ENCODE assay signal across 20 cellular contexts in the genomic region with DNA sequence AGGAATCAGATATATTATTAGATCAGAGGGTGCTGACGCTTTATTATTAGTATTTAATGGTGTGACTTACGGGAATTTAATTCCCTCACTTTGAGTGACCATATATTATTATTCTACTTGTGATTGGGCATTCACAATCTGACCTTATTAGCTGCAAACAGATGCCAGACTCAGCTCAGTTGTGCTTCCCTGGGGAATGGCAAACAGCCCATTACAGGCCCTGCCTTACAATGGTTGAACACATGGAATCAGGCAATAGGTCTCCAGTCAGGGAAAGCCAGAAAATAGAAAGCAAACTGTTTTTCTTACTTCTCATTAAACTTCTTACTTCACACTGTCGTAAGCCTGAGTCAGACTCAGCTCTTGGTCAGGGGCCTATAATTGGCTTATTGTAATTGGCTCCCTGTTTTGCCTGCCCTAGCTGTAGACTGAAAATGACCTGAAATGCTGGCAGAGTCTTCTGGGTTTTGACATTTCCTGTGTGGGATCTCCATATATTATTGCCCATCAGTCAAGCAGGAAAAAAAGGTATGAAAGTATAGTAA.
"Had no signal": no experiment of that assay in that cellular context is flagged by ENCODE, and none has a peak within 500 bp of the region (broad histone marks: within the 10 kb centered on the region; RNA-seq: fewer than 3 reads in every experiment).

No MANE protein-coding gene starts in this region.

- H3K9ac ChIP-seq: parathyroid adenoma had no signal

- H2AFZ ChIP-seq: parathyroid adenoma had no signal

- H3K4me1 ChIP-seq: left ventricle myocardium inferior, parathyroid adenoma, spleen, upper lobe of right lung had no signal

- H3K9me3 ChIP-seq: left ventricle myocardium inferior, spleen, thoracic aorta, upper lobe of right lung had no signal

- H3K27ac ChIP-seq: epithelial cell of prostate, foreskin keratinocyte, left ventricle myocardium inferior, parathyroid adenoma, spleen, thoracic aorta, upper lobe of right lung had no signal

- H3K27me3 ChIP-seq: dorsolateral prefrontal cortex, foreskin keratinocyte, spleen, upper lobe of right lung had no signal

- H3K79me2 ChIP-seq: parathyroid adenoma had no signal

- ATAC-seq: activated CD8-positive, alpha-beta memory T cell treated with anti-CD3 and anti-CD28 coated beads, Interleukin-2, amount 10 ng/mL, durations not matched to agents 7 days and 5 days; activated T-helper 17 cell treated with anti-CD3 and anti-CD28 coated beads, Interleukin-2, amount 50 U/mL, for 72 hours; foreskin keratinocyte; naive thymus-derived CD8-positive, alpha-beta T cell; stimulated activated naive B cell treated with anti-CD40 and anti-IgM and Interleukin-4, amounts not matched to agents 10 μg/mL and 1 μg/mL and 100 μg/mL, for 72 hours; upper lobe of right lung had no signal

- H3K4me3 ChIP-seq: dorsolateral prefrontal cortex, left ventricle myocardium inferior, spleen, thoracic aorta, upper lobe of right lung had no signal

- DNase-seq: activated B cell treated with CpG ODN at 0.5 μM for 24 hours; activated CD4-positive, alpha-beta memory T cell treated with anti-CD3 and anti-CD28 coated beads, Interleukin-2, amount 10 ng/mL, durations not matched to agents 7 days and 5 days; activated CD4-positive, alpha-beta T cell treated with anti-CD3 and anti-CD28 coated beads for 4 hours; activated CD8-positive, alpha-beta memory T cell treated with anti-CD3 and anti-CD28 coated beads, Interleukin-2, amount 10 ng/mL, durations not matched to agents 7 days and 5 days; activated naive CD4-positive, alpha-beta T cell; activated naive CD8-positive, alpha-beta T cell treated with anti-CD3 and anti-CD28 coated beads for 36 hours; activated T-cell treated with anti-CD3 and anti-CD28 coated beads, Interleukin-2, amount 50 U/mL, for 1 hour; amniotic stem cell; central memory CD4-positive, alpha-beta T cell; left ventricle myocardium inferior; naive thymus-derived CD8-positive, alpha-beta T cell; spleen; stimulated activated naive B cell treated with anti-CD40 and anti-IgM and Interleukin-4, amounts not matched to agents 10 μg/mL and 1 μg/mL and 100 μg/mL, for 72 hours; upper lobe of right lung had no signal

- H3K36me3 ChIP-seq: left ventricle myocardium inferior, spleen, thoracic aorta, upper lobe of right lung had no signal
